1 cellular context compared by ENCODE assay signal in the genomic region with DNA sequence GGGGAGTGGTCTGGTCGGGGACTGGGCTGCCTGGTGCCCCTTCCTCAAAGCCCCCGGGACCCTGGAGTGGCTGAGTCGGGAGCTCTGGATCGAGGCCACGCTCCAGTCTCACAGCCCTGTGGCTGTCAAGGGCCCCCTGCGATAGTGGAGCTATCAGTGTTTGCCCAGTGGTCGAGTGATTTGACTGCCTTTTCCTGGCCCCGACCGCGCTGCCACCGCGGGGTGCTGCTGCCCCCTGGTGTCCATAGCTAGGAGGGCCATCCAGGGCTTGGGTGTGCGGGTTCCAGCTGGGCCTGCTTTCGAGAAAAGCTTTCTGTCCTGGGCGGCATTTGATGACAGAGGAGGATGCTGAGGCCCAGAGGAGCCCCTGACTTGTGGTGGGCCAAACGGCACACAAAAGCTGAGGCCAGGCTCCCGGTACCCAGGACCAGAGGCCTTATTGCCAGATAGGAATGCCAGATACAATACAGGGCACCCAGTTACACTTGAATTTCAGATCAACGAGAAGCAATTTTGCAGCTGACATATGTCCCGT.
TF ChIP-seq lines count a peak whose summit lies in the region.

No MANE protein-coding gene starts in this region.

TF ChIP-seq in HEK293, 187 proteins besides CTCF, POLR2A, EP300 and RAD21 (continued from another document):
- TF ChIP-seq, protein P1, sequence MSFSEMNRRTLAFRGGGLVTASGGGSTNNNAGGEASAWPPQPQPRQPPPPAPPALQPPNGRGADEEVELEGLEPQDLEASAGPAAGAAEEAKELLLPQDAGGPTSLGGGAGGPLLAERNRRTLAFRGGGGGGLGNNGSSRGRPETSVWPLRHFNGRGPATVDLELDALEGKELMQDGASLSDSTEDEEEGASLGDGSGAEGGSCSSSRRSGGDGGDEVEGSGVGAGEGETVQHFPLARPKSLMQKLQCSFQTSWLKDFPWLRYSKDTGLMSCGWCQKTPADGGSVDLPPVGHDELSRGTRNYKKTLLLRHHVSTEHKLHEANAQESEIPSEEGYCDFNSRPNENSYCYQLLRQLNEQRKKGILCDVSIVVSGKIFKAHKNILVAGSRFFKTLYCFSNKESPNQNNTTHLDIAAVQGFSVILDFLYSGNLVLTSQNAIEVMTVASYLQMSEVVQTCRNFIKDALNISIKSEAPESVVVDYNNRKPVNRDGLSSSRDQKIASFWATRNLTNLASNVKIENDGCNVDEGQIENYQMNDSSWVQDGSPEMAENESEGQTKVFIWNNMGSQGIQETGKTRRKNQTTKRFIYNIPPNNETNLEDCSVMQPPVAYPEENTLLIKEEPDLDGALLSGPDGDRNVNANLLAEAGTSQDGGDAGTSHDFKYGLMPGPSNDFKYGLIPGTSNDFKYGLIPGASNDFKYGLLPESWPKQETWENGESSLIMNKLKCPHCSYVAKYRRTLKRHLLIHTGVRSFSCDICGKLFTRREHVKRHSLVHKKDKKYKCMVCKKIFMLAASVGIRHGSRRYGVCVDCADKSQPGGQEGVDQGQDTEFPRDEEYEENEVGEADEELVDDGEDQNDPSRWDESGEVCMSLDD (tag by site-specific recombination; IDR thresholded peaks at IDR 0.05), result no peak
- TF ChIP-seq FEZF1 (tag by site-specific recombination; IDR thresholded peaks at IDR 0.05), result peak; percentile 28; the same call in 1 of the 2 replicates
- TF ChIP-seq, protein P2, sequence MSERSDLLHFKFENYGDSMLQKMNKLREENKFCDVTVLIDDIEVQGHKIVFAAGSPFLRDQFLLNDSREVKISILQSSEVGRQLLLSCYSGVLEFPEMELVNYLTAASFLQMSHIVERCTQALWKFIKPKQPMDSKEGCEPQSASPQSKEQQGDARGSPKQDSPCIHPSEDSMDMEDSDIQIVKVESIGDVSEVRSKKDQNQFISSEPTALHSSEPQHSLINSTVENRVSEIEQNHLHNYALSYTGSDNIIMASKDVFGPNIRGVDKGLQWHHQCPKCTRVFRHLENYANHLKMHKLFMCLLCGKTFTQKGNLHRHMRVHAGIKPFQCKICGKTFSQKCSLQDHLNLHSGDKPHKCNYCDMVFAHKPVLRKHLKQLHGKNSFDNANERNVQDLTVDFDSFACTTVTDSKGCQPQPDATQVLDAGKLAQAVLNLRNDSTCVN (tag by site-specific recombination; optimal IDR thresholded peaks at IDR 0.05), result peak; percentile 17
- TF ChIP-seq ZIC2 (tag by site-specific recombination; IDR thresholded peaks at IDR 0.05), result peak; percentile 88
